Comparison of ENCODE assay signal across 8 cellular contexts in the genomic region with DNA sequence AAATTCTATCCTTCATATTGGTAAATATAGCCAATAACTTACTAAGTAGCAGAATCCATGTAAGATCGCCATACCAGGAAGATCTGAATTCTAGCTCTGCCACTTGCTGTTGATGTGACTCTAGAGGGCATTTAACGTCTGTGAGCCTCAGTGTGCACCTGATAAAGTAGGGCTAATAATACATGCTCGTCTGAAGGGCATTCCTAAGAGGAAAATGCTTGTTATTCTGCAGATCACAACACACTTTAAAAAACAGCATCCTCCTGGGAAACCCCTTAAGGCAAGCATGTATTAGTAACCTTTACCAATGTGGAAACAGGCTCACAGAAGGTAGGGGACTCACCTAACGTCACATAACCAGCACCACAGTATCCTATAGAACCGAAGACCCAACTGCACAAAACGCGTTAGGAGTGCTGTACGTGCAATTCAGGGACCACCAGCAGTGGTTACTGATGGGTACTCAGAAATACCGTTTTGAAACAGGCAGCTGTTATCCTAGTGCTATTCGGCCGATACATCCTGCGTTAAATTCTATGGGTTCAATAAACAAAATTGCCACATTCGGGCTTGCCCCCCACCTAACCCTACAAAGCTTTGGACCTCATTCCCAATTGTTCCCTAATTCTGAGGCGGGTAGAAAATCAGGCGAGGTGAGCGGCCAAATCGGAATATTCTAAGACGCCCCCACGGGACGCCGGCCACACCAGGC. TPM values are rescaled to one million over a fixed set of nuclear protein-coding genes. Genes with fewer than 3 reads are reported as not detected.
DNase-seq lines count a peak whose midpoint lies in the region; ATAC-seq, FAIRE-seq and TF ChIP-seq lines count a peak whose summit lies in the region.

No MANE protein-coding gene starts in this region.

- H3K27ac ChIP-seq in A673 (ENCODE audit: low read depth, low read length, poor library complexity, severe bottlenecking): peak overlapping the region; percentile 91
- no peak overlapping the region for H3K27ac ChIP-seq in neutrophil

- intact Hi-C loops in A673 (cut with micrococcal nuclease; ENCODE audit: unreplicated experiment): no loop called here

- POLR2A ChIA-PET in A673 (lab: Charles Lee; ENCODE audit: low non-redundant PET): no interaction called here

- peak; percentile 10 for DNase-seq in A673 (ENCODE audit: low spot score)
- peak; percentile 0 for DNase-seq in GM12892 (ENCODE audit: insufficient read length)
- peak; percentile 77 for DNase-seq in OCI-M1 (lab: John Stamatoyannopoulos, UW)
- DNase-seq in effector memory CD8-positive, alpha-beta T cell: no peak
- DNase-seq in stimulated activated CD8-positive, alpha-beta memory T cell treated with anti-CD3 and anti-CD28 coated beads, Interleukin-4, amount 100 ng/mL, for 48 hours: no peak
- no peak for DNase-seq in stimulated activated CD4-positive, alpha-beta T cell treated with anti-CD3 and anti-CD28 coated beads, Interleukin-4, amount 100 ng/mL, for 1 hour

- no peaks in the 10 kb centered on the region for H3K9me3 Mint-ChIP-seq in effector memory CD8-positive, alpha-beta T cell

- ATAC-seq in HG03045 (IDR thresholded peaks at IDR 0.05; ENCODE audit: unreplicated experiment): peak; percentile 20
- ATAC-seq in effector memory CD8-positive, alpha-beta T cell (replicated peaks): peak; percentile 5

- H3K4me3 Mint-ChIP-seq in effector memory CD8-positive, alpha-beta T cell: peak overlapping the region; percentile 82 to 87

- CTCF ChIA-PET in A673 (lab: Charles Lee): no interaction called here

- BruUV-seq in A673 (replicated peaks; lab: Mats Ljungman, UMichigan): no TSS peak

- no peaks in the 10 kb centered on the region for H3K36me3 Mint-ChIP-seq in effector memory CD8-positive, alpha-beta T cell (ENCODE audit: insufficient read depth)

- peaks cover 16% of the 10 kb centered on the region for H3K4me1 ChIP-seq in A673 (ENCODE audit: insufficient read depth, low read length, poor library complexity, severe bottlenecking)
- peaks cover 21 to 24% of the 10 kb centered on the region in 2 experiments for H3K4me1 ChIP-seq in neutrophil (ENCODE audit: control insufficient read depth in 1 of 2, insufficient read depth in 1 of 2, low read depth in 1 of 2, low read length in 1 of 2)

- peaks cover 0 to 8% of the 10 kb centered on the region in 2 donors for H3K27me3 Mint-ChIP-seq in effector memory CD8-positive, alpha-beta T cell

- peaks cover 32% of the 10 kb centered on the region for H3K36me3 ChIP-seq in A673 (ENCODE audit: insufficient read depth, low read length, poor library complexity, severe bottlenecking)
- no peaks in the 10 kb centered on the region for H3K36me3 ChIP-seq in neutrophil

- H3K27ac Mint-ChIP-seq in effector memory CD8-positive, alpha-beta T cell: peak overlapping the region; percentile 66 to 81

- FAIRE-seq in GM12892 (lab: Jason Lieb, UNC): peak; percentile 54

- H3K4me1 Mint-ChIP-seq in effector memory CD8-positive, alpha-beta T cell (ENCODE audit: low read depth in 2 of 2): peaks cover 29 to 37% of the 10 kb centered on the region in 2 donors

- H3K9me3 ChIP-seq in A673 (ENCODE audit: low read depth, low read length, poor library complexity, severe bottlenecking) (no peaks in the 10 kb centered on the region), neutrophil (no peaks in the 10 kb centered on the region)

- TF ChIP-seq POLR2A in GM12892 (IDR thresholded peaks at IDR 0.05; ENCODE audit: low read depth, low read length): no peak

- no peak for TF ChIP-seq CTCF in A673 (conservative IDR thresholded peaks at IDR 0.05; ENCODE audit: low read depth, low read length)
- no peak for TF ChIP-seq CTCF in neutrophil (IDR thresholded peaks at IDR 0.05)

- no peaks in the 10 kb centered on the region for H3K27me3 ChIP-seq in A673 (replicated peaks; ENCODE audit: insufficient read depth, low read depth, low read length, poor library complexity)
- H3K27me3 ChIP-seq in neutrophil: no peaks in the 10 kb centered on the region

- H3K4me3 ChIP-seq in A673 (ENCODE audit: low read depth, low read length, poor library complexity, severe bottlenecking) (peak overlapping the region; percentile 67), neutrophil (ENCODE audit: low read depth in 1 of 2, low read length in 1 of 2) (peak overlapping the region; percentile 64 to 66)

RNA-seq across cellular contexts. Expression of gene DEPDC1, which starts 0.8 kb away (rescaled TPM):
- 70.3 and 71.5 TPM in 2 replicates for total RNA-seq in A673 (2021)
- 5.8 TPM for polyA plus RNA-seq in GM12892 (2012; ENCODE audit: missing spikeins)

RNA-seq across cellular contexts. Expression of gene RPE65, which starts 46.4 kb away (rescaled TPM):
- not detected in 2 replicates for total RNA-seq in A673 (2021)
- polyA plus RNA-seq in GM12892 (2012; ENCODE audit: missing spikeins): not detected

Comparison
In these comparisons a context has a peak if more than half of its experiments do, and no peak if none do; other contexts are left out.
1. DNase-seq: peak in A673 (single experiment), GM12892 (single experiment) and OCI-M1 (single experiment); none in effector memory CD8-positive, alpha-beta T cell (0 of 3), stimulated activated CD8-positive, alpha-beta memory T cell treated with anti-CD3 and anti-CD28 coated beads, Interleukin-4, amount 100 ng/mL, for 48 hours (single experiment) and stimulated activated CD4-positive, alpha-beta T cell treated with anti-CD3 and anti-CD28 coated beads, Interleukin-4, amount 100 ng/mL, for 1 hour (single experiment).